ENCODE assay signal across 12 cellular contexts in genomic region chr4:42412251-42412650, GRCh38. TPM values are rescaled to one million over a fixed set of nuclear protein-coding genes. Genes with fewer than 3 reads are reported as not detected.
DNase-seq lines count a peak whose midpoint lies in the region; ATAC-seq and TF ChIP-seq lines count a peak whose summit lies in the region.
"Had no signal": no experiment of that assay in that cellular context is flagged by ENCODE, and none has a peak within 500 bp of the region (broad histone marks: within the 10 kb centered on the region; RNA-seq: fewer than 3 reads in every experiment).

No MANE protein-coding gene starts in this region.

- in situ Hi-C loops in gastrocnemius medialis (cut with MboI; ENCODE audit: low sequenced_read_pairs in 4 of 4) (no loop called here), GM13977 (cut with MboI; ENCODE audit: low pct_unique_long_range_greater_than_20kb, low sequenced_read_pairs, unreplicated experiment) (no loop called here)

- peak overlapping the region; percentile 36 to 65 (median 44) for H3K27ac ChIP-seq in gastrocnemius medialis

- ATAC-seq in Right ventricle myocardium superior (ENCODE audit: poor library complexity) (peak; percentile 67), gastrocnemius medialis (peak; percentile 78 to 81), HG03521 (IDR thresholded peaks at IDR 0.05; ENCODE audit: unreplicated experiment) (no peak), GM21526 (IDR thresholded peaks at IDR 0.05; ENCODE audit: low FRiP score, unreplicated experiment) (no peak)
- ATAC-seq: stimulated activated naive B cell treated with anti-CD40 and anti-IgM and Interleukin-4, amounts not matched to agents 10 μg/mL and 1 μg/mL and 100 μg/mL, for 72 hours had no signal

- no peak for TF ChIP-seq POLR2A in gastrocnemius medialis (IDR thresholded peaks at IDR 0.05)

- DNase-seq in EH (ENCODE audit: low read depth) (peak; percentile 51), SW 1271 (lab: John Stamatoyannopoulos, UW) (peak; percentile 9 to 70), Right ventricle myocardium superior (no peak), gastrocnemius medialis (no peak), GM13977 (ENCODE audit: low spot score) (no peak)
- DNase-seq in activated CD4-positive, alpha-beta T cell treated with anti-CD3 and anti-CD28 coated beads, Interleukin-2, amount 50 U/mL, for 4 hours, result no peak
- DNase-seq: activated CD8-positive, alpha-beta memory T cell treated with anti-CD3 and anti-CD28 coated beads, Interleukin-2, amount 50 U/mL, for 48 hours; Calu3; stimulated activated naive B cell treated with anti-CD40 and anti-IgM and Interleukin-4, amounts not matched to agents 10 μg/mL and 1 μg/mL and 100 μg/mL, for 72 hours; T-helper 9 cell had no signal

- no peaks in the 10 kb centered on the region for H3K27me3 ChIP-seq in gastrocnemius medialis

- no peak overlapping the region for H3K4me3 ChIP-seq in gastrocnemius medialis

- H3K4me1 ChIP-seq in gastrocnemius medialis, result no peaks in the 10 kb centered on the region

- intact Hi-C loops in Right ventricle myocardium superior (cut with DNase I), result no loop called here
- intact Hi-C loops in gastrocnemius medialis (cut with DNase I; ENCODE audit: low total_unique reads), result no loop called here

- H3K36me3 ChIP-seq in gastrocnemius medialis, result peaks cover 0 to 13% of the 10 kb centered on the region in 2 donors

- no peaks in the 10 kb centered on the region for H3K9me3 ChIP-seq in gastrocnemius medialis

- no peak for TF ChIP-seq CTCF in gastrocnemius medialis (IDR thresholded peaks at IDR 0.05 in 4 of 5, conservative IDR thresholded peaks at IDR 0.05 in 1 of 5)
- no peak for TF ChIP-seq CTCF in GM13977 (IDR thresholded peaks at IDR 0.05; ENCODE audit: extremely low read depth, insufficient read depth, missing control alignments)

RNA-seq across cellular contexts. Expression of gene SHISA3, which starts 15.0 kb away (rescaled TPM):
- total RNA-seq in Right ventricle myocardium superior (6.7 TPM), gastrocnemius medialis (1 to 10 TPM in 3 of 4 donors, under 1 TPM in 1; 0.31 to 2.1 (median 1.2) TPM)
- total RNA-seq: Calu3 had no signal

Comparison
In these comparisons a context has a peak if more than half of its experiments do, and no peak if none do; other contexts are left out.
1. DNase-seq: peak in EH (single experiment) and SW 1271 (2 of 2); none in Right ventricle myocardium superior (single experiment), gastrocnemius medialis (0 of 2), GM13977 (single experiment) and activated CD4-positive, alpha-beta T cell treated with anti-CD3 and anti-CD28 coated beads, Interleukin-2, amount 50 U/mL, for 4 hours (0 of 2).
2. ATAC-seq: peak in Right ventricle myocardium superior (single experiment) and gastrocnemius medialis (2 of 2); none in HG03521 (single experiment) and GM21526 (single experiment).